Comparison of ENCODE assay signal across 1 cellular context in the genomic region with DNA sequence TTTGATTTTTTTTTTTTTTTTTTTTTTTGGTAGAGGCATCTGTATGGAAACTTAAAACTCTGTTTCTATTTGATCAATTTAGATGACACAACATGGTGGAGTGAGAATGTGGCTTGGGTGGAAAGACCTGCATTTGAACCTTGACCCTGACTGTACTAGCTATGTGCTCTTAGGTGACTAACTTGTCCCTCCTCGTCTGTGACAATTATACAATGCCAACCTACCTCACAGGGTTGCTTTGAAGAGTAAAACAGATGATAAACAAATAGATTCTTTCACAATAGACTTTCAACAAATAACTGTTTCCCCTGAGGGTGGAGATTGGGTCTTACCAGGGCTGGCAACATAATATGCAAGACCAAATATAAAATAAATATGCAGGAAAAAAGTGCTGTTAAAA.
TF ChIP-seq lines count a peak whose summit lies in the region.

No MANE protein-coding gene starts in this region.

TF ChIP-seq in liver, 16 proteins besides CTCF, POLR2A, EP300 and RAD21 (continued from another document):
- TF ChIP-seq TAF1 (conservative IDR thresholded peaks at IDR 0.05) (peak; percentile 36), NR2F2 (IDR thresholded peaks at IDR 0.05) (peak; percentile 77), GABPA (IDR thresholded peaks at IDR 0.05 in 1 of 2, conservative IDR thresholded peaks at IDR 0.05 in 1 of 2) (peak in 1 of 2 donors; percentile 35), SP1 (IDR thresholded peaks at IDR 0.05) (peak; percentile 94), RXRA (IDR thresholded peaks at IDR 0.05) (peak; percentile 96 to 98)
